9 cellular contexts compared by ENCODE assay signal in genomic region chr17:16419074-16419928, GRCh38. TPM values are rescaled to one million over a fixed set of nuclear protein-coding genes. Genes with fewer than 3 reads are reported as not detected.
DNase-seq lines count a peak whose midpoint lies in the region; ATAC-seq and TF ChIP-seq lines count a peak whose summit lies in the region.
"Had no signal": no experiment of that assay in that cellular context is flagged by ENCODE, and none has a peak within 500 bp of the region (broad histone marks: within the 10 kb centered on the region; RNA-seq: fewer than 3 reads in every experiment).

No MANE protein-coding gene starts in this region.

- H3K36me3 Mint-ChIP-seq in activated T-cell treated with anti-CD3 and anti-CD28 coated beads, Interleukin-2, amount 50 U/mL, for 4 hours (ENCODE audit: insufficient read depth), result peaks cover 16% of the 10 kb centered on the region
- H3K36me3 Mint-ChIP-seq: naive B cell had no signal

- TF ChIP-seq CTCF in BJ (IDR thresholded peaks at IDR 0.05; ENCODE audit: insufficient read depth, low read depth, low read length), result no peak
- TF ChIP-seq CTCF in foreskin fibroblast (IDR thresholded peaks at IDR 0.05; ENCODE audit: low read depth, low read length), result no peak

- no peaks in the 10 kb centered on the region for H3K36me3 ChIP-seq in BJ (ENCODE audit: control insufficient read depth, insufficient read depth, low read length)

- H3K4me3 ChIP-seq in BJ (ENCODE audit: low read depth, low read length), result no peak overlapping the region
- peak overlapping the region in 1 of 2 donors; percentile 1 for H3K4me3 ChIP-seq in foreskin fibroblast (ENCODE audit: low read depth in 1 of 2, low read length in 2 of 2)

- H3K9me3 Mint-ChIP-seq in activated T-cell treated with anti-CD3 and anti-CD28 coated beads, Interleukin-2, amount 50 U/mL, for 4 hours, result no peaks in the 10 kb centered on the region
- H3K9me3 Mint-ChIP-seq: naive B cell had no signal

- DNase-seq in BJ (ENCODE audit: low read depth), result peak; percentile 43
- DNase-seq in NCI-H128 (lab: John Stamatoyannopoulos, UW; ENCODE audit: unreplicated experiment), result peak; percentile 24
- peak; percentile 54 for DNase-seq in activated T-cell treated with anti-CD3 and anti-CD28 coated beads, Interleukin-2, amount 50 U/mL, for 4 hours
- peak; percentile 86 to 92 for DNase-seq in foreskin fibroblast
- peak; percentile 42 to 79 for DNase-seq in stimulated activated CD4-positive, alpha-beta T cell treated with anti-CD3 and anti-CD28 coated beads, Interleukin-4, amount 100 ng/mL, for 4 hours
- DNase-seq in NCI-H82 treated with DMSO at 0.1 percent for 48 hours (lab: John Stamatoyannopoulos, UW; ENCODE audit: unreplicated experiment), result no peak
- DNase-seq: naive B cell had no signal

- POLR2A ChIA-PET in BJ (lab: Charles Lee), result interaction anchor here (2.0 kb wide), 1 partner anchor 19 kb away, joined by 7 read pairs; no protein-coding TSS in a partner anchor

- H3K4me3 Mint-ChIP-seq in activated T-cell treated with anti-CD3 and anti-CD28 coated beads, Interleukin-2, amount 50 U/mL, for 4 hours, result peak overlapping the region; percentile 65

- CTCF ChIA-PET in BJ (lab: Yijun Ruan, JAX), result interaction anchor here (0.8 to 4.4 kb wide), 6 partner anchors 8 to 56 kb away, joined by 3 to 17 read pairs (median 4); partner anchors contain the start of gene UBB

- peak; percentile 41 for ATAC-seq in GM21423 (IDR thresholded peaks at IDR 0.05; ENCODE audit: unreplicated experiment)
- ATAC-seq in activated T-cell treated with anti-CD3 and anti-CD28 coated beads, Interleukin-2, amount 50 U/mL, for 4 hours, result peak; percentile 66 to 68
- ATAC-seq in HG02678 (IDR thresholded peaks at IDR 0.05; ENCODE audit: unreplicated experiment), result no peak

- H3K27me3 Mint-ChIP-seq in activated T-cell treated with anti-CD3 and anti-CD28 coated beads, Interleukin-2, amount 50 U/mL, for 4 hours (ENCODE audit: low read depth), result no peaks in the 10 kb centered on the region
- H3K27me3 Mint-ChIP-seq: naive B cell had no signal

- no peaks in the 10 kb centered on the region for H3K27me3 ChIP-seq in BJ (ENCODE audit: control insufficient read depth, insufficient read depth, low read length)

- H3K4me1 Mint-ChIP-seq in activated T-cell treated with anti-CD3 and anti-CD28 coated beads, Interleukin-2, amount 50 U/mL, for 4 hours (ENCODE audit: low read depth), result peaks cover 58% of the 10 kb centered on the region

RNA-seq across cellular contexts. Expression of gene TRPV2, which starts 3.9 kb away (rescaled TPM):
- polyA plus RNA-seq in BJ (2011; rRNA removed), result 4.0 and 7.9 TPM in 2 replicates
- 5.9 and 15.0 TPM in 2 replicates for polyA minus RNA-seq in BJ (2011; rRNA and poly(A)+ RNA removed)
- 10 to 100 TPM; 24.7 to 34.0 (median 31.0) TPM for total RNA-seq in activated T-cell treated with anti-CD3 and anti-CD28 coated beads, Interleukin-2, amount 50 U/mL, for 4 hours

RNA-seq across cellular contexts. Expression of gene UBB, which starts 38.4 kb away (rescaled TPM):
- polyA plus RNA-seq in BJ (2011; rRNA removed), result 3,195 and 3,417 TPM in 2 replicates
- 1,408 and 2,496 TPM in 2 replicates for polyA minus RNA-seq in BJ (2011; rRNA and poly(A)+ RNA removed)
- 1,000 to 10,000 TPM; 1,915 to 2,057 (median 1,991) TPM for total RNA-seq in activated T-cell treated with anti-CD3 and anti-CD28 coated beads, Interleukin-2, amount 50 U/mL, for 4 hours
